In genomic region chr20:35899064-35899463, GRCh38 we compare ENCODE assay signal across 25 cellular contexts. TPM values are rescaled to one million over a fixed set of nuclear protein-coding genes. Genes with fewer than 3 reads are reported as not detected.
DNase-seq lines count a peak whose midpoint lies in the region; ATAC-seq, FAIRE-seq and TF ChIP-seq lines count a peak whose summit lies in the region.
"Had no signal": no experiment of that assay in that cellular context is flagged by ENCODE, and none has a peak within 500 bp of the region (broad histone marks: within the 10 kb centered on the region; RNA-seq: fewer than 3 reads in every experiment).

No MANE protein-coding gene starts in this region.

- peaks cover 16% of the 10 kb centered on the region for H3K79me1 ChIP-seq in mesenchymal stem cell (replicated peaks; ENCODE audit: low read length, poor library complexity, severe bottlenecking)

- no peaks in the 10 kb centered on the region for H4K20me1 ChIP-seq in HepG2 (ENCODE audit: insufficient read depth, low read length)

- no peak for ATAC-seq in HepG2
- ATAC-seq in right lobe of liver = no peak
- ATAC-seq: GM12878, GM23338 had no signal

- no peak overlapping the region for H4K8ac ChIP-seq in mesenchymal stem cell (ENCODE audit: low read length)

- no TSS peak for BruUV-seq in HepG2 (replicated peaks; lab: Mats Ljungman, UMichigan)

- no peak overlapping the region for H3K9ac ChIP-seq in HepG2 (ENCODE audit: insufficient read depth, low read depth, low read length)
- H3K9ac ChIP-seq in adipocyte (ENCODE audit: low read length) = no peak overlapping the region
- H3K9ac ChIP-seq in mesenchymal stem cell (ENCODE audit: low read length) = no peak overlapping the region
- H3K9ac ChIP-seq: BLaER1 treated with 17β-estradiol and CSF1 and Interleukin-3, amounts not matched to agents 10 nM and 100 nM had no signal

- no peak overlapping the region for H3K23ac ChIP-seq in mesenchymal stem cell (ENCODE audit: low read length in 2 of 2)

- CTCF ChIA-PET in HepG2 (lab: Yijun Ruan, JAX; ENCODE audit: low intra/inter-chr PET ratio, low total read pairs) = no interaction called here

- H4K91ac ChIP-seq in mesenchymal stem cell (ENCODE audit: low read length) = no peak overlapping the region

- H3K4me2 ChIP-seq in HepG2 (ENCODE audit: low read depth, low read length) = no peak overlapping the region
- no peak overlapping the region for H3K4me2 ChIP-seq in mesenchymal stem cell (ENCODE audit: low read length, poor library complexity, severe bottlenecking)
- H3K4me2 ChIP-seq: BLaER1 treated with 17β-estradiol and CSF1 and Interleukin-3, amounts not matched to agents 10 nM and 100 nM; GM23338 had no signal

- no peaks in the 10 kb centered on the region for H3K79me2 ChIP-seq in HepG2 (ENCODE audit: insufficient read depth, low read length)

- H3K27me3 ChIP-seq in HepG2 (ENCODE audit: control insufficient read depth in 1 of 2, insufficient read depth in 2 of 2, low read length in 2 of 2) (no peaks in the 10 kb centered on the region), right lobe of liver (no peaks in the 10 kb centered on the region), adipocyte (replicated peaks; ENCODE audit: control insufficient read depth, insufficient read depth, low read length) (no peaks in the 10 kb centered on the region), mesenchymal stem cell (ENCODE audit: control insufficient read depth in 1 of 2, insufficient read depth in 1 of 2, low read length in 2 of 2) (no peaks in the 10 kb centered on the region), breast epithelium (no peaks in the 10 kb centered on the region)
- H3K27me3 ChIP-seq: BE2C; BLaER1 treated with 17β-estradiol and CSF1 and Interleukin-3, amounts not matched to agents 10 nM and 100 nM had no signal

- in situ Hi-C loops in HepG2 (cut with HindIII; ENCODE audit: extremely low pct_ligation_motif_present, low pct_unique_long_range_greater_than_20kb) = no loop called here

- WGBS in HepG2 (ENCODE audit: low lambda C conversion rate) = 92% methylated on average over 3 of the region's 3 CpGs
- 100% methylated on average over 3 of the region's 3 CpGs for WGBS in right lobe of liver (ENCODE audit: insufficient coverage, low coverage, low lambda C conversion rate, missing lambda C conversion rate)
- WGBS in mesenchymal stem cell = 100% methylated on average over 2 of the region's 3 CpGs

- H3K14ac ChIP-seq in mesenchymal stem cell (ENCODE audit: low read length in 2 of 2) = no peak overlapping the region

- DNase-seq in HepG2 (ENCODE audit: low spot score) = no peak
- no peak for DNase-seq in right lobe of liver
- DNase-seq in adipocyte (ENCODE audit: low read depth) = peak; percentile 44
- DNase-seq in fibroblast of peridontal ligament (ENCODE audit: extremely low read depth) = peak; percentile 65
- peak; percentile 64 for DNase-seq in mesenchymal stem cell
- DNase-seq in SIG-M5 treated with dmso at 0.1 percent for 504 hours (lab: John Stamatoyannopoulos, UW; ENCODE audit: unreplicated experiment) = no peak
- DNase-seq in breast epithelium (ENCODE audit: low spot score in 2 of 2) = no peak
- no peak for DNase-seq in stimulated activated CD4-positive, alpha-beta T cell treated with anti-CD3 and anti-CD28 coated beads, Interleukin-12 subunit alpha, Interleukin-12 subunit beta, amount 100 ng/mL, for 4 hours
- DNase-seq: AML-193; BE2C; CD4-positive, alpha-beta T cell; CD8-positive, alpha-beta memory T cell; DMS 273 treated with DMSO at 0.1 percent for 48 hours; DMS79; EL; GDM1 had no signal

- no peak overlapping the region for H2BK120ac ChIP-seq in mesenchymal stem cell (ENCODE audit: low read depth, low read length)

- H3K36me3 ChIP-seq in HepG2 (replicated peaks in 1 of 2; ENCODE audit: control insufficient read depth in 1 of 2, insufficient read depth in 2 of 2, low read length in 2 of 2) = peaks cover 13 to 19% of the 10 kb centered on the region in 2 experiments; a peak in 4 of 5 replicates
- peaks cover 0 to 16% (median 6%) of the 10 kb centered on the region in 4 donors for H3K36me3 ChIP-seq in right lobe of liver
- peaks cover 4% of the 10 kb centered on the region for H3K36me3 ChIP-seq in adipocyte (ENCODE audit: control insufficient read depth, insufficient read depth, low read length, severe bottlenecking)
- H3K36me3 ChIP-seq in mesenchymal stem cell (ENCODE audit: control insufficient read depth in 1 of 2, insufficient read depth in 2 of 2, low read depth in 1 of 2, low read length in 2 of 2) = peaks cover 6 to 23% of the 10 kb centered on the region in 2 experiments
- H3K36me3 ChIP-seq in breast epithelium = no peaks in the 10 kb centered on the region

- no peak for FAIRE-seq in HepG2 (lab: Jason Lieb, UNC)
- FAIRE-seq: A204.1, D721Med, GM12878, GM18507, H54 had no signal

- POLR2A ChIA-PET in HepG2 (lab: Yijun Ruan, JAX) = no interaction called here

- H2AFZ ChIP-seq in HepG2 (ENCODE audit: low read length) (no peak overlapping the region), mesenchymal stem cell (ENCODE audit: low read depth, low read length) (no peak overlapping the region)
- H2AFZ ChIP-seq: GM23338 had no signal

- H3K9me3 ChIP-seq in HepG2 (ENCODE audit: low read length) (no peaks in the 10 kb centered on the region), right lobe of liver (no peaks in the 10 kb centered on the region), adipocyte (ENCODE audit: control insufficient read depth, low read length) (no peaks in the 10 kb centered on the region), mesenchymal stem cell (ENCODE audit: control insufficient read depth, low read length) (no peaks in the 10 kb centered on the region), breast epithelium (no peaks in the 10 kb centered on the region)
- H3K9me3 ChIP-seq: BE2C, HAP-1 had no signal

- H3K18ac ChIP-seq in mesenchymal stem cell (ENCODE audit: low read depth in 1 of 2, low read length in 2 of 2) = no peak overlapping the region

- no peak overlapping the region for H2BK12ac ChIP-seq in mesenchymal stem cell (ENCODE audit: low read length in 2 of 2)

- H2AK5ac ChIP-seq in mesenchymal stem cell (ENCODE audit: low read length, severe bottlenecking) = no peak overlapping the region

- H2BK15ac ChIP-seq in mesenchymal stem cell (ENCODE audit: low read depth, poor library complexity, severe bottlenecking) = no peak overlapping the region

- no peak overlapping the region for H3K4me3 ChIP-seq in HepG2 (replicated peaks in 1 of 3; ENCODE audit: insufficient read depth in 1 of 3, low read depth in 2 of 3, low read length in 3 of 3)
- H3K4me3 ChIP-seq in right lobe of liver = no peak overlapping the region
- no peak overlapping the region for H3K4me3 ChIP-seq in adipocyte (ENCODE audit: low read length)
- H3K4me3 ChIP-seq in mesenchymal stem cell (ENCODE audit: insufficient read depth in 1 of 2, low read depth in 1 of 2, low read length in 2 of 2) = no peak overlapping the region
- H3K4me3 ChIP-seq in breast epithelium = no peak overlapping the region
- H3K4me3 ChIP-seq: BLaER1 treated with 17β-estradiol and CSF1 and Interleukin-3, amounts not matched to agents 10 nM and 100 nM; GM12878; GM23338; HAP-1 had no signal

- no peak for TF ChIP-seq EP300 in HepG2 (IDR thresholded peaks at IDR 0.05; ENCODE audit: low read depth in 2 of 2, low read length in 2 of 2)
- TF ChIP-seq EP300 in HepG2 (CRISPR knock-in tag; IDR thresholded peaks at IDR 0.05; ENCODE audit: borderline replicate concordance) = no peak

- no peak overlapping the region for H2BK5ac ChIP-seq in mesenchymal stem cell (ENCODE audit: low read depth, low read length, poor library complexity, severe bottlenecking)

- TF ChIP-seq POLR2A in HepG2 (IDR thresholded peaks at IDR 0.05; ENCODE audit: insufficient read depth in 1 of 2, low read depth in 2 of 2, low read length in 2 of 2) = no peak
- no peak for TF ChIP-seq POLR2A in right lobe of liver (IDR thresholded peaks at IDR 0.05)
- TF ChIP-seq POLR2A in breast epithelium (IDR thresholded peaks at IDR 0.05) = no peak

- H3K4me1 ChIP-seq in HepG2 (ENCODE audit: insufficient read depth, low read length) = no peaks in the 10 kb centered on the region
- no peaks in the 10 kb centered on the region for H3K4me1 ChIP-seq in right lobe of liver
- peaks cover 14% of the 10 kb centered on the region for H3K4me1 ChIP-seq in adipocyte (ENCODE audit: control insufficient read depth, insufficient read depth, low read length)
- peaks cover 5% of the 10 kb centered on the region for H3K4me1 ChIP-seq in mesenchymal stem cell (ENCODE audit: control insufficient read depth, insufficient read depth, low read depth, low read length)
- no peaks in the 10 kb centered on the region for H3K4me1 ChIP-seq in breast epithelium
- H3K4me1 ChIP-seq: BE2C, HAP-1 had no signal

- no peak overlapping the region for H3K27ac ChIP-seq in HepG2 (ENCODE audit: extremely low read length, insufficient read depth, low read length)
- H3K27ac ChIP-seq in right lobe of liver = no peak overlapping the region
- no peak overlapping the region for H3K27ac ChIP-seq in mesenchymal stem cell (ENCODE audit: low read length, poor library complexity, severe bottlenecking)
- no peak overlapping the region for H3K27ac ChIP-seq in breast epithelium
- H3K27ac ChIP-seq: 22Rv1; BLaER1 treated with 17β-estradiol and CSF1 and Interleukin-3, amounts not matched to agents 10 nM and 100 nM had no signal

- H3K4ac ChIP-seq in mesenchymal stem cell (ENCODE audit: low read depth in 1 of 2, low read length in 2 of 2) = no peak overlapping the region

- intact Hi-C loops in HepG2 (cut with micrococcal nuclease; ENCODE audit: unreplicated experiment) (no loop called here), right lobe of liver (cut with DNase I) (no loop called here), breast epithelium (cut with DNase I; ENCODE audit: low total_unique reads) (loop anchor here (10.0 kb wide), 1 partner anchor 374 kb away; the partner anchor contains the start of gene C20orf173)

- no peak for TF ChIP-seq RAD21 in HepG2 (CRISPR knock-in tag; IDR thresholded peaks at IDR 0.05)

- TF ChIP-seq CTCF in HepG2 (CRISPR knock-in tag; IDR thresholded peaks at IDR 0.05) (no peak), right lobe of liver (IDR thresholded peaks at IDR 0.05) (no peak), breast epithelium (IDR thresholded peaks at IDR 0.05) (no peak)

RNA-seq across cellular contexts. Expression of gene SCAND1, which starts 55.2 kb away (rescaled TPM):
- total RNA-seq in HepG2 (2016; rRNA removed; fragmentation: Illumina TruSeq; extraction: Trizol) (86.3 and 109 TPM in 2 replicates), right lobe of liver (100 to 1,000 TPM in 2 of 6 experiments, 10 to 100 TPM in 4; 35.5 to 106 (median 43.8) TPM), breast epithelium (100 to 1,000 TPM in 1 of 3 donors, 10 to 100 TPM in 2; 87.5 to 103 (median 89.6) TPM)
- 35.8 and 45.6 TPM in 2 replicates for total RNA-seq in HepG2 (2016; cell fraction: cytosol; rRNA removed; fragmentation: Illumina TruSeq; extraction: Trizol; ENCODE audit: low read depth)
- 84.6 and 104 TPM in 2 replicates for total RNA-seq in HepG2 (2016; cell fraction: insoluble cytoplasmic fraction; rRNA removed; fragmentation: Illumina TruSeq; extraction: Trizol)
- 37.7 and 45.1 TPM in 2 replicates for total RNA-seq in HepG2 (2016; cell fraction: membrane; rRNA removed; fragmentation: Illumina TruSeq; extraction: Trizol)
- 33.5 and 37.6 TPM in 2 replicates for total RNA-seq in HepG2 (2016; cell fraction: nucleus; rRNA removed; fragmentation: Illumina TruSeq; extraction: Trizol)
- 19.3 and 25.5 TPM in 2 replicates for polyA plus RNA-seq in HepG2 (2011; rRNA removed)
- polyA plus RNA-seq in HepG2 (2011; cell fraction: cytosol; rRNA removed) = 23.9 and 54.3 TPM in 2 replicates
- 51.9 and 57.0 TPM in 2 replicates for polyA plus RNA-seq in HepG2 (2011; cell fraction: nucleus; rRNA removed)
- polyA plus RNA-seq in HepG2 (2012) = 21.2 and 23.7 TPM in 2 replicates
- polyA plus RNA-seq in HepG2 (2016; cell fraction: cytosol; fragmentation: Illumina TruSeq; extraction: Trizol; ENCODE audit: low read depth) = 35.0 and 35.6 TPM in 2 replicates
- polyA plus RNA-seq in HepG2 (2016; cell fraction: insoluble cytoplasmic fraction; fragmentation: Illumina TruSeq; extraction: Trizol; ENCODE audit: low read depth) = 80.7 and 95.3 TPM in 2 replicates
- polyA plus RNA-seq in HepG2 (2016; cell fraction: membrane; fragmentation: Illumina TruSeq; extraction: Trizol; ENCODE audit: low read depth) = 26.0 and 27.7 TPM in 2 replicates
- 59.0 and 66.7 TPM in 2 replicates for polyA plus RNA-seq in HepG2 (2016; cell fraction: nucleus; fragmentation: Illumina TruSeq; extraction: Trizol; ENCODE audit: insufficient read depth, low read depth)
- 4.2 and 28.6 TPM in 2 replicates for polyA minus RNA-seq in HepG2 (2011; rRNA and poly(A)+ RNA removed; ENCODE audit: low replicate concordance)
- 37.4 and 37.9 TPM in 2 replicates for polyA minus RNA-seq in HepG2 (2011; cell fraction: cytosol; rRNA and poly(A)+ RNA removed)
- 10.8 and 19.3 TPM in 2 replicates for polyA minus RNA-seq in HepG2 (2011; cell fraction: nucleus; rRNA and poly(A)+ RNA removed)
- polyA plus RNA-seq in mesenchymal stem cell (2013, experiment 1 of 2) = 69.8 TPM
- polyA plus RNA-seq in mesenchymal stem cell (2013, experiment 2 of 2) = 73.4 TPM

Comparison
In these comparisons a context has a peak if more than half of its experiments do, and no peak if none do; other contexts are left out.
1. DNase-seq: peak in adipocyte (single experiment), fibroblast of peridontal ligament (single experiment) and mesenchymal stem cell (single experiment); none in HepG2 (single experiment), right lobe of liver (0 of 3), SIG-M5 treated with dmso at 0.1 percent for 504 hours (single experiment), breast epithelium (0 of 2) and stimulated activated CD4-positive, alpha-beta T cell treated with anti-CD3 and anti-CD28 coated beads, Interleukin-12 subunit alpha, Interleukin-12 subunit beta, amount 100 ng/mL, for 4 hours (single experiment).